7 cellular contexts compared by ENCODE assay signal in the genomic region with DNA sequence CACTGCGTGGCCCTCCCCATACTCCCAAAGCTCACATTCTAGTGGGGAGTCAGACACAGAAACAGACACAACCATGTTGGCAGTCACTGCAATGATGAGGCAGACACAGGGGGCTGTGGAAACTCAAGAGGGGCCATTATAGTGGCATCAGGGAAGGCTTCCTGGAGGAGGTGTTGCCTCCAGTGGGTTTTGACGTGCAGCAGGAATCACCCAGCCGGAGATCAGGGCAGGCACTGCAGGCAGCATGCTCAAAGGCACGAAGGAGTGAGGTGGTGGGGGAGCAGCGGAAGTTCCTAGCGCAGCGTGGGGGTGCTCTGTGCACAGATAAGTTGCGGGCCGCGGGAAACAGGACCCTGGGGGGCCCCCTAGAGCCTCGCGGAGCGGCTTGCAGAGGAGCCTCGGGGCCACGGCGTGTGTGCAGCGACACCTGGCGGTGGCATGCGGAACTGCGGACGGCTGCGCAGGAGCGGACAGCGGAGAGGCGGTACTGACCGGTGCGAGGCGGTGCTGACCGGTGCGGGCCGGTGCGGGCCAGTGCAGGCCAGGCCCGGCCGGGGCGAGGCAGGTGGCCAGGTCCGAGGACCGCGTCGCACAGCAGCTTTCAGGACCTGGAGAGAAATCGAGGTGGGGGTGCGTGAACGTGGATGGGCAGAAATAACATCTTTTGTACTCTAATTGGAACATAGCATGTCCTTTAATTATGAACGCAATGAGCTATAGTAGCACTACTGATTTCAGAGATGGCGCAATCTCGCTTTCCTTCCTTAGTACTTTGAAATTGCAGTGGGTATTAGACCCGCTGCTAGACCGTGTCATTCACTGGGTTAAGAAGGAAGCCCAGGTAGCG.
DNase-seq lines count a peak whose midpoint lies in the region; ATAC-seq and TF ChIP-seq lines count a peak whose summit lies in the region.

No MANE protein-coding gene starts in this region.

- H3K4me1 ChIP-seq in OCI-LY7 (ENCODE audit: insufficient read depth, low read length, poor library complexity, severe bottlenecking) = no peaks in the 10 kb centered on the region

- no peak overlapping the region for H3K4me2 ChIP-seq in OCI-LY7 (ENCODE audit: low read length)

- H3K79me2 ChIP-seq in OCI-LY7 (ENCODE audit: insufficient read depth, low read depth, low read length) = no peaks in the 10 kb centered on the region

- no TSS peak for BruUV-seq in OCI-LY7 (replicated peaks; lab: Mats Ljungman, UMichigan)

- H3K27ac Mint-ChIP-seq in naive thymus-derived CD8-positive, alpha-beta T cell = peak overlapping the region; percentile 9 to 89 (median 68)
- no peak overlapping the region for H3K27ac Mint-ChIP-seq in stimulated activated effector memory CD8-positive, alpha-beta T cell treated with anti-CD3 and anti-CD28 coated beads, Interleukin-12 subunit alpha, Interleukin-12 subunit beta, amount 100 ng/mL, for 72 hours

- H3K27ac ChIP-seq in OCI-LY7 (ENCODE audit: low read depth, low read length, poor library complexity, severe bottlenecking) = no peak overlapping the region

- H3K36me3 ChIP-seq in OCI-LY7 (ENCODE audit: insufficient read depth, low read length) = no peaks in the 10 kb centered on the region

- POLR2A ChIA-PET in OCI-LY7 (lab: Charles Lee) = no interaction called here
- POLR2A ChIA-PET in naive thymus-derived CD8-positive, alpha-beta T cell (lab: Charles Lee) = interaction anchor here (2.4 to 10.3 kb wide), 2 partner anchors 154 to 232 kb away, joined by 8 to 129 read pairs; partner anchors contain the start of gene WNT7A

- H3K36me3 Mint-ChIP-seq in naive thymus-derived CD8-positive, alpha-beta T cell = no peaks in the 10 kb centered on the region
- H3K36me3 Mint-ChIP-seq in stimulated activated effector memory CD8-positive, alpha-beta T cell treated with anti-CD3 and anti-CD28 coated beads, Interleukin-12 subunit alpha, Interleukin-12 subunit beta, amount 100 ng/mL, for 72 hours = no peaks in the 10 kb centered on the region

- no peaks in the 10 kb centered on the region for H3K9me2 ChIP-seq in OCI-LY7 (ENCODE audit: insufficient read depth, low read length)

- peak; percentile 65 for ATAC-seq in HG02798 (IDR thresholded peaks at IDR 0.05; ENCODE audit: poor library complexity, unreplicated experiment)
- ATAC-seq in esophagus mucosa = peak; percentile 64
- ATAC-seq in naive thymus-derived CD8-positive, alpha-beta T cell = peak; percentile 89 to 92
- ATAC-seq in stimulated activated effector memory CD8-positive, alpha-beta T cell treated with anti-CD3 and anti-CD28 coated beads, Interleukin-12 subunit alpha, Interleukin-12 subunit beta, amount 100 ng/mL, for 72 hours = peak; percentile 61

- peaks cover 10 to 22% (median 16%) of the 10 kb centered on the region in 5 donors for H3K27me3 Mint-ChIP-seq in naive thymus-derived CD8-positive, alpha-beta T cell

- H3K4me3 ChIP-seq in GM12864 (ENCODE audit: low read depth, low read length) = no peak overlapping the region
- H3K4me3 ChIP-seq in OCI-LY7 (ENCODE audit: low read depth, low read length, poor library complexity, severe bottlenecking) = no peak overlapping the region

- H3K9me3 ChIP-seq in OCI-LY7 (ENCODE audit: low read length) = no peaks in the 10 kb centered on the region

- no peak overlapping the region for H2AFZ ChIP-seq in OCI-LY7 (ENCODE audit: low read length)

- CTCF ChIA-PET in OCI-LY7 (lab: Charles Lee; ENCODE audit: unreplicated experiment) = no interaction called here

- peaks cover 30 to 62% (median 49%) of the 10 kb centered on the region in 4 donors for H3K4me1 Mint-ChIP-seq in naive thymus-derived CD8-positive, alpha-beta T cell
- peaks cover 66% of the 10 kb centered on the region for H3K4me1 Mint-ChIP-seq in stimulated activated effector memory CD8-positive, alpha-beta T cell treated with anti-CD3 and anti-CD28 coated beads, Interleukin-12 subunit alpha, Interleukin-12 subunit beta, amount 100 ng/mL, for 72 hours

- peak; percentile 99 for TF ChIP-seq CTCF in GM12864 (IDR thresholded peaks at IDR 0.05; ENCODE audit: low read depth, low read length, missing control alignments)
- peak; percentile 99 for TF ChIP-seq CTCF in OCI-LY7 (conservative IDR thresholded peaks at IDR 0.05; ENCODE audit: low read length)

- H3K4me3 Mint-ChIP-seq in naive thymus-derived CD8-positive, alpha-beta T cell = peak overlapping the region; percentile 21 to 79 (median 63)
- H3K4me3 Mint-ChIP-seq in stimulated activated effector memory CD8-positive, alpha-beta T cell treated with anti-CD3 and anti-CD28 coated beads, Interleukin-12 subunit alpha, Interleukin-12 subunit beta, amount 100 ng/mL, for 72 hours = peak overlapping the region; percentile 36

- no peaks in the 10 kb centered on the region for H4K20me1 ChIP-seq in OCI-LY7 (ENCODE audit: insufficient read depth, low read length)

- intact Hi-C loops in OCI-LY7 (cut with micrococcal nuclease; ENCODE audit: unreplicated experiment) = no loop called here

- no peak for DNase-seq in GM12864 (ENCODE audit: low read depth)
- DNase-seq in OCI-LY7 (ENCODE audit: low spot score) = peak; percentile 78
- peak; percentile 72 for DNase-seq in activated T-cell treated with anti-CD3 and anti-CD28 coated beads for 48 hours (ENCODE audit: low read depth)
- DNase-seq in naive thymus-derived CD8-positive, alpha-beta T cell = peak; percentile 78 to 93 (median 86)
- DNase-seq in stimulated activated effector memory CD8-positive, alpha-beta T cell treated with anti-CD3 and anti-CD28 coated beads, Interleukin-12 subunit alpha, Interleukin-12 subunit beta, amount 100 ng/mL, for 72 hours (ENCODE audit: low spot score in 2 of 2) = peak; percentile 84 to 93

- H3K9me3 Mint-ChIP-seq in naive thymus-derived CD8-positive, alpha-beta T cell = no peaks in the 10 kb centered on the region
- no peaks in the 10 kb centered on the region for H3K9me3 Mint-ChIP-seq in stimulated activated effector memory CD8-positive, alpha-beta T cell treated with anti-CD3 and anti-CD28 coated beads, Interleukin-12 subunit alpha, Interleukin-12 subunit beta, amount 100 ng/mL, for 72 hours
